In genomic region chr15:64705006-64705405, GRCh38 we compare ENCODE assay signal across 21 cellular contexts.
A peak's percentile ranks its signal among the peaks of the same experiment; 100 is the strongest.
DNase-seq lines count a peak whose midpoint lies in the region; ATAC-seq and TF ChIP-seq lines count a peak whose summit lies in the region.
"Had no signal": no experiment of that assay in that cellular context is flagged by ENCODE, and none has a peak within 500 bp of the region (broad histone marks: within the 10 kb centered on the region; RNA-seq: fewer than 3 reads in every experiment).

No MANE protein-coding gene starts in this region.

- H3K36me3 ChIP-seq in CD8-positive, alpha-beta memory T cell (ENCODE audit: insufficient read depth, low read length): no peaks in the 10 kb centered on the region
- H3K36me3 ChIP-seq in right lobe of liver (no peaks in the 10 kb centered on the region), spleen (peaks cover 0 to 11% (median 0%) of the 10 kb centered on the region in 6 donors)

- peaks cover 32% of the 10 kb centered on the region for H3K4me1 ChIP-seq in CD8-positive, alpha-beta memory T cell (ENCODE audit: insufficient read depth, low read length)
- peaks cover 0 to 57% (median 26%) of the 10 kb centered on the region in 4 donors for H3K4me1 ChIP-seq in right lobe of liver
- H3K4me1 ChIP-seq in spleen: peaks cover 24 to 37% (median 36%) of the 10 kb centered on the region in 6 donors

- no peak overlapping the region for H3K27ac ChIP-seq in CD8-positive, alpha-beta memory T cell (ENCODE audit: low read depth, low read length)
- peak overlapping the region; percentile 39 to 84 (median 68) for H3K27ac ChIP-seq in right lobe of liver
- no peak overlapping the region for H3K27ac ChIP-seq in spleen
- H3K27ac ChIP-seq: HL-60, KMS-11, RWPE1 had no signal

- peak overlapping the region in 4 of 7 donors; percentile 1 to 79 (median 52) for H3K4me3 Mint-ChIP-seq in CD8-positive, alpha-beta memory T cell
- H3K4me3 Mint-ChIP-seq in T-cell: peak overlapping the region in 2 of 3 donors; percentile 28

- no peak for TF ChIP-seq CTCF in right lobe of liver (IDR thresholded peaks at IDR 0.05)
- no peak for TF ChIP-seq CTCF in spleen (IDR thresholded peaks at IDR 0.05 in 8 of 11, conservative IDR thresholded peaks at IDR 0.05 in 3 of 11)

- H3K27me3 ChIP-seq in CD8-positive, alpha-beta memory T cell (ENCODE audit: insufficient read depth, low read length, poor library complexity, severe bottlenecking): no peaks in the 10 kb centered on the region
- no peaks in the 10 kb centered on the region for H3K27me3 ChIP-seq in right lobe of liver
- no peaks in the 10 kb centered on the region for H3K27me3 ChIP-seq in spleen (replicated peaks in 1 of 7)

- H3K4me1 Mint-ChIP-seq in CD8-positive, alpha-beta memory T cell: peaks cover 34 to 40% (median 36%) of the 10 kb centered on the region in 3 donors
- peaks cover 31 to 35% (median 35%) of the 10 kb centered on the region in 3 donors for H3K4me1 Mint-ChIP-seq in T-cell

- no peak for DNase-seq in CD8-positive, alpha-beta memory T cell
- no peak for DNase-seq in T-cell
- peak in 1 of 3 donors; percentile 68 for DNase-seq in right lobe of liver
- DNase-seq in spleen: peak; percentile 25
- DNase-seq in SIG-M5 (lab: John Stamatoyannopoulos, UW): no peak
- no peak for DNase-seq in NCI-H1694 (lab: John Stamatoyannopoulos, UW)
- DNase-seq: Calu3; CD8-positive, alpha-beta T cell; DMS153; NCI-H1105; NCI-H146; NCI-H2029 treated with DMSO at 0.1 percent for 48 hours; NCI-H226; NCI-H510A treated with DMSO at 0.1 percent for 48 hours; NCI-H748 treated with DMSO at 0.1 percent for 48 hours; NK-92 treated with Interleukin-12 subunit alpha and Interleukin-12 subunit beta, amount 100 ng/mL, for 24 hours had no signal

- peak overlapping the region in 1 of 8 donors; percentile 71 for H3K27ac Mint-ChIP-seq in CD8-positive, alpha-beta memory T cell
- H3K27ac Mint-ChIP-seq in T-cell: no peak overlapping the region
- H3K27ac Mint-ChIP-seq: CD8-positive, alpha-beta T cell had no signal

- WGBS in right lobe of liver (ENCODE audit: insufficient coverage, low coverage, low lambda C conversion rate, missing lambda C conversion rate): 17% methylated on average over 3 of the region's 3 CpGs
- 82 to 99% (median 87%) methylated on average over 3 of the region's 3 CpGs for WGBS in spleen, 5 donors

- ATAC-seq in T-cell (replicated peaks in 1 of 4) (no peak), right lobe of liver (peak; percentile 46 to 64 (median 52)), HG02623 (IDR thresholded peaks at IDR 0.05; ENCODE audit: unreplicated experiment) (no peak)
- ATAC-seq: CD8-positive, alpha-beta T cell had no signal

- H3K9me3 Mint-ChIP-seq in CD8-positive, alpha-beta memory T cell: no peaks in the 10 kb centered on the region
- no peaks in the 10 kb centered on the region for H3K9me3 Mint-ChIP-seq in T-cell
- H3K9me3 Mint-ChIP-seq: CD8-positive, alpha-beta T cell had no signal

- CTCF ChIA-PET in CD8-positive, alpha-beta memory T cell (lab: Charles Lee): interaction anchor here (2.3 to 2.6 kb wide), 2 partner anchors 12 to 23 kb away, joined by 7 read pairs; no protein-coding TSS in a partner anchor
- CTCF ChIA-PET in T-cell (lab: Charles Lee): interaction anchor here (0.6 to 0.7 kb wide), 2 partner anchors 174 to 1267 kb away, joined by 3 to 7 read pairs; no protein-coding TSS in a partner anchor

- TF ChIP-seq POLR2A in right lobe of liver (IDR thresholded peaks at IDR 0.05) (no peak), spleen (IDR thresholded peaks at IDR 0.05) (no peak)

- intact Hi-C loops in right lobe of liver (cut with DNase I) (no loop called here), spleen (cut with DNase I; ENCODE audit: low total_unique reads) (no loop called here)

- H3K27me3 Mint-ChIP-seq in CD8-positive, alpha-beta memory T cell: peaks cover 0 to 2% of the 10 kb centered on the region in 2 donors
- H3K27me3 Mint-ChIP-seq in T-cell: no peaks in the 10 kb centered on the region

- no peaks in the 10 kb centered on the region for H3K9me3 ChIP-seq in CD8-positive, alpha-beta memory T cell (ENCODE audit: low read length)
- no peaks in the 10 kb centered on the region for H3K9me3 ChIP-seq in right lobe of liver
- no peaks in the 10 kb centered on the region for H3K9me3 ChIP-seq in spleen
- H3K9me3 ChIP-seq: HAP-1 had no signal

- H3K36me3 Mint-ChIP-seq in CD8-positive, alpha-beta memory T cell: peaks cover 0 to 7% (median 1%) of the 10 kb centered on the region in 3 donors
- H3K36me3 Mint-ChIP-seq in T-cell: peaks cover 5% of the 10 kb centered on the region
- H3K36me3 Mint-ChIP-seq: CD8-positive, alpha-beta T cell had no signal

- H3K4me3 ChIP-seq in CD8-positive, alpha-beta memory T cell (ENCODE audit: low read length): no peak overlapping the region
- H3K4me3 ChIP-seq in right lobe of liver (peak overlapping the region in 2 of 3 donors; percentile 3 to 28), spleen (no peak overlapping the region)
- H3K4me3 ChIP-seq: HAP-1 had no signal

- POLR2A ChIA-PET in CD8-positive, alpha-beta memory T cell (lab: Charles Lee): no interaction called here
- POLR2A ChIA-PET in T-cell (lab: Charles Lee): interaction anchor here in 1 of 2 donors (1.1 kb wide), 1 partner anchor 9 kb away, joined by 3 read pairs; no protein-coding TSS in a partner anchor

Comparison
In these comparisons a context has a peak if more than half of its experiments do, and no peak if none do; other contexts are left out.
1. H3K27ac ChIP-seq: peak in right lobe of liver (3 of 3); none in CD8-positive, alpha-beta memory T cell (single experiment) and spleen (0 of 8).
2. H3K4me3 ChIP-seq: peak in right lobe of liver (2 of 3); none in CD8-positive, alpha-beta memory T cell (single experiment) and spleen (0 of 8).
3. ATAC-seq: peak in right lobe of liver (4 of 4); none in T-cell (0 of 4) and HG02623 (single experiment).